In the genomic region with DNA sequence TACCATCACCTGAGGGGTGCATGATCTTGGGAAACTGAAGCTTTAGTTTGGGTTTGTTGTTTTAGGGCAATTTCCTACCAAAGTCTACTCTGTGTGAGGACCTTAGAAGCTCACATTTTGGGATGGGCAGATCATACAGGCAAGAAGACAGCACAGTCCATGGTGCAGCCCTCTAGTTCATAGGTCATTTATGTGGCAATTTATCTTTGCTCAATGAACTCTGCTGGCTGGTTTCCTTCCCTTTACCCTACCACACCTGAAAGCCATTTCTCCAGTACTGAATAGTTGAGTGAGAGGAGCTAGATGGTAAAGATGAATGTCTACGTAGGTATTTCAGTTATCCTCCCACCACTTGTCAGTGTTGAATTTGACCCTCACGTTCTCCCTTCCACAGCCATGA, we compare ENCODE assay signal across 23 cellular contexts.
DNase-seq lines count a peak whose midpoint lies in the region; ATAC-seq and TF ChIP-seq lines count a peak whose summit lies in the region.
"Had no signal": no experiment of that assay in that cellular context is flagged by ENCODE, and none has a peak within 500 bp of the region (broad histone marks: within the 10 kb centered on the region; RNA-seq: fewer than 3 reads in every experiment).

No MANE protein-coding gene starts in this region.

- H3K4me1 ChIP-seq in IMR-90 (ENCODE audit: control insufficient read depth, insufficient read depth, low read length) (peaks cover 10% of the 10 kb centered on the region), right lobe of liver (peaks cover 0 to 9% (median 4%) of the 10 kb centered on the region in 4 donors)
- H3K4me1 ChIP-seq: BLaER1 had no signal

- no peak overlapping the region for H3K27ac ChIP-seq in IMR-90 (ENCODE audit: insufficient read depth, low read length)
- peak overlapping the region in 2 of 3 donors; percentile 26 to 27 for H3K27ac ChIP-seq in right lobe of liver
- H3K27ac ChIP-seq: 22Rv1, BLaER1, C4-2B, GM23248 had no signal

- H3K9me3 Mint-ChIP-seq in osteocyte (ENCODE audit: unreplicated experiment), result peaks cover 8% of the 10 kb centered on the region
- no peaks in the 10 kb centered on the region for H3K9me3 Mint-ChIP-seq in naive thymus-derived CD8-positive, alpha-beta T cell
- H3K9me3 Mint-ChIP-seq in activated CD4-positive, alpha-beta memory T cell treated with anti-CD3 and anti-CD28 coated beads for 36 hours, result no peaks in the 10 kb centered on the region
- H3K9me3 Mint-ChIP-seq: CD8-positive, alpha-beta T cell had no signal

- H3K9me3 ChIP-seq in IMR-90 (ENCODE audit: control insufficient read depth, insufficient read depth, low read length) (no peaks in the 10 kb centered on the region), right lobe of liver (no peaks in the 10 kb centered on the region)
- H3K9me3 ChIP-seq: BLaER1, Caco-2 had no signal

- peak overlapping the region; percentile 4; the same call in 1 of the 2 replicates for H3K56ac ChIP-seq in IMR-90 (ENCODE audit: extremely low read depth, insufficient read depth, low read length)

- H3K4ac ChIP-seq in IMR-90 (ENCODE audit: low read depth, low read length), result peak overlapping the region; percentile 72

- H2BK5ac ChIP-seq in IMR-90 (ENCODE audit: low read depth, low read length, poor library complexity, severe bottlenecking), result peak overlapping the region; percentile 12

- H4K5ac ChIP-seq in IMR-90 (ENCODE audit: low read depth, low read length), result peak overlapping the region; percentile 67; the same call in 1 of the 2 replicates

- peak overlapping the region; percentile 92 for H2BK20ac ChIP-seq in IMR-90 (ENCODE audit: low read depth, low read length)

- no peaks in the 10 kb centered on the region for H4K20me1 ChIP-seq in IMR-90 (ENCODE audit: insufficient read depth, low read length)
- H4K20me1 ChIP-seq: BLaER1 had no signal

- H4K91ac ChIP-seq in IMR-90 (ENCODE audit: insufficient read depth, low read depth, low read length), result peak overlapping the region; percentile 76; the same call in 1 of the 2 replicates

- H3K9ac ChIP-seq in IMR-90 (ENCODE audit: low read depth, low read length), result no peak overlapping the region
- H3K9ac ChIP-seq: BLaER1, GM23248 had no signal

- H4K8ac ChIP-seq in IMR-90 (ENCODE audit: low read depth in 2 of 2, low read length in 2 of 2), result peak overlapping the region in 1 of 2 experiments; percentile 68; a peak in 2 of 4 replicates

- no peaks in the 10 kb centered on the region for H3K36me3 Mint-ChIP-seq in osteocyte (ENCODE audit: unreplicated experiment)
- peaks cover 0 to 3% (median 0%) of the 10 kb centered on the region in 3 donors for H3K36me3 Mint-ChIP-seq in naive thymus-derived CD8-positive, alpha-beta T cell
- H3K36me3 Mint-ChIP-seq in activated CD4-positive, alpha-beta memory T cell treated with anti-CD3 and anti-CD28 coated beads for 36 hours, result no peaks in the 10 kb centered on the region
- H3K36me3 Mint-ChIP-seq: CD4-positive, CD25-positive, alpha-beta regulatory T cell; CD8-positive, alpha-beta T cell had no signal

- peak overlapping the region; percentile 67; the same call in 2 of the 3 replicates for H2BK15ac ChIP-seq in IMR-90 (ENCODE audit: low read depth, low read length)

- H2AFZ ChIP-seq in IMR-90 (replicated peaks; ENCODE audit: low read length, poor library complexity), result no peak overlapping the region
- H2AFZ ChIP-seq: GM23248 had no signal

- peaks cover 53% of the 10 kb centered on the region for H3K4me1 Mint-ChIP-seq in osteocyte (ENCODE audit: unreplicated experiment)
- peaks cover 0 to 3% (median 0%) of the 10 kb centered on the region in 4 donors for H3K4me1 Mint-ChIP-seq in naive thymus-derived CD8-positive, alpha-beta T cell
- H3K4me1 Mint-ChIP-seq in activated CD4-positive, alpha-beta memory T cell treated with anti-CD3 and anti-CD28 coated beads for 36 hours (ENCODE audit: low read depth), result peaks cover 9% of the 10 kb centered on the region
- H3K4me1 Mint-ChIP-seq: B cell had no signal

- H3K27me3 Mint-ChIP-seq in osteocyte (ENCODE audit: unreplicated experiment), result no peaks in the 10 kb centered on the region
- H3K27me3 Mint-ChIP-seq in naive thymus-derived CD8-positive, alpha-beta T cell, result no peaks in the 10 kb centered on the region
- H3K27me3 Mint-ChIP-seq in activated CD4-positive, alpha-beta memory T cell treated with anti-CD3 and anti-CD28 coated beads for 36 hours, result no peaks in the 10 kb centered on the region

- TF ChIP-seq RAD21 in IMR-90 (IDR thresholded peaks at IDR 0.05; ENCODE audit: low read length), result no peak

- TF ChIP-seq CTCF in IMR-90 (conservative IDR thresholded peaks at IDR 0.05; ENCODE audit: low read depth, low read length) (no peak), right lobe of liver (IDR thresholded peaks at IDR 0.05) (peak in 1 of 4 donors; percentile 11), osteocyte (IDR thresholded peaks at IDR 0.05) (no peak)

- H3K36me3 ChIP-seq in IMR-90 (ENCODE audit: control insufficient read depth, insufficient read depth, low read length), result no peaks in the 10 kb centered on the region
- H3K36me3 ChIP-seq in right lobe of liver, result no peaks in the 10 kb centered on the region
- H3K36me3 ChIP-seq: BLaER1 had no signal

- intact Hi-C loops in IMR-90 (cut with micrococcal nuclease) (loop anchor here (5.0 kb wide), 1 partner anchor 51 kb away; no protein-coding TSS in a partner anchor), right lobe of liver (cut with DNase I) (no loop called here), posterior vena cava (cut with DNase I) (no loop called here)
- intact Hi-C loops in activated CD4-positive, alpha-beta memory T cell treated with anti-CD3 and anti-CD28 coated beads for 36 hours (cut with micrococcal nuclease), result no loop called here

- peak overlapping the region; percentile 86 for H2BK120ac ChIP-seq in IMR-90 (ENCODE audit: low read depth, low read length)

- H3K27me3 ChIP-seq in IMR-90 (ENCODE audit: control insufficient read depth, insufficient read depth, low read length) (no peaks in the 10 kb centered on the region), right lobe of liver (no peaks in the 10 kb centered on the region)
- H3K27me3 ChIP-seq: BLaER1 had no signal

- no peak for TF ChIP-seq POLR2A in IMR-90 (IDR thresholded peaks at IDR 0.05; ENCODE audit: low read depth, low read length)
- no peak for TF ChIP-seq POLR2A in right lobe of liver (IDR thresholded peaks at IDR 0.05)

- H3K18ac ChIP-seq in IMR-90 (ENCODE audit: low read depth, low read length), result peak overlapping the region; percentile 93

- WGBS in IMR-90 (ENCODE audit: extremely low coverage in 2 of 2, insufficient read length in 1 of 2), 2 experiments, result no CpG with 5 or more reads among the region's 2 CpGs
- WGBS in right lobe of liver (ENCODE audit: insufficient coverage, low coverage, low lambda C conversion rate, missing lambda C conversion rate), result 20% methylated on average over 2 of the region's 2 CpGs

- no peak overlapping the region for H3K4me3 Mint-ChIP-seq in osteocyte (ENCODE audit: unreplicated experiment)
- no peak overlapping the region for H3K4me3 Mint-ChIP-seq in naive thymus-derived CD8-positive, alpha-beta T cell
- H3K4me3 Mint-ChIP-seq in activated CD4-positive, alpha-beta memory T cell treated with anti-CD3 and anti-CD28 coated beads for 36 hours, result no peak overlapping the region
- H3K4me3 Mint-ChIP-seq: B cell; CD4-positive, CD25-positive, alpha-beta regulatory T cell; CD8-positive, alpha-beta T cell had no signal

- peak overlapping the region; percentile 61; the same call in 1 of the 2 replicates for H2AK5ac ChIP-seq in IMR-90 (ENCODE audit: low read depth, low read length)

- dilution Hi-C loops in IMR-90 (cut with HindIII; ENCODE audit: low sequenced_read_pairs, unreplicated experiment), result no loop called here

- ATAC-seq in IMR-90 (ENCODE audit: low read depth) (no peak), left lobe of liver (peak; percentile 97), right lobe of liver (peak; percentile 99 to 100 (median 100)), GM21737 (IDR thresholded peaks at IDR 0.05; ENCODE audit: unreplicated experiment) (no peak)
- ATAC-seq in naive thymus-derived CD8-positive, alpha-beta T cell, result no peak
- ATAC-seq: CD8-positive, alpha-beta T cell; GM12878 had no signal

- in situ Hi-C loops in IMR-90 (cut with MboI; ENCODE audit: low sequenced_read_pairs), result no loop called here

- no peak overlapping the region for H2AK9ac ChIP-seq in IMR-90 (replicated peaks; ENCODE audit: low read depth, low read length, poor library complexity)

- no peak overlapping the region for H3K4me2 ChIP-seq in IMR-90 (ENCODE audit: low read depth, low read length)
- H3K4me2 ChIP-seq: BLaER1 had no signal

- H3K9me1 ChIP-seq in IMR-90 (ENCODE audit: insufficient read depth, low read length), result peaks cover 3% of the 10 kb centered on the region; the same call in 1 of the 2 replicates

- peak overlapping the region; percentile 50 for H3K14ac ChIP-seq in IMR-90 (replicated peaks; ENCODE audit: low read depth, low read length)

- CTCF ChIA-PET in IMR-90 (lab: Yijun Ruan, JAX), result no interaction called here
- CTCF ChIA-PET in activated CD4-positive, alpha-beta memory T cell treated with anti-CD3 and anti-CD28 coated beads for 36 hours (lab: Charles Lee), result interaction anchor here (0.7 kb wide), 1 partner anchor 359 kb away, joined by 3 read pairs; no protein-coding TSS in a partner anchor

- no TSS peak for BruUV-seq in IMR-90 (replicated peaks; lab: Mats Ljungman, UMichigan)

- POLR2A ChIA-PET in IMR-90 (lab: Charles Lee; ENCODE audit: unreplicated experiment), result no interaction called here
- POLR2A ChIA-PET in naive thymus-derived CD8-positive, alpha-beta T cell (lab: Charles Lee), result no interaction called here
- POLR2A ChIA-PET in activated CD4-positive, alpha-beta memory T cell treated with anti-CD3 and anti-CD28 coated beads for 36 hours (lab: Charles Lee), result interaction anchor here (0.6 kb wide), 1 partner anchor 475 kb away, joined by 3 read pairs; no protein-coding TSS in a partner anchor

- peak overlapping the region; percentile 64; the same call in 1 of the 2 replicates for H3K23ac ChIP-seq in IMR-90 (ENCODE audit: low read depth, low read length)

- H3K79me1 ChIP-seq in IMR-90 (ENCODE audit: low read depth in 1 of 2, low read length in 2 of 2), result no peaks in the 10 kb centered on the region

- H3K4me3 ChIP-seq in IMR-90 (ENCODE audit: insufficient read depth, low read depth, low read length) (no peak overlapping the region), right lobe of liver (no peak overlapping the region)
- H3K4me3 ChIP-seq: BLaER1, GM12878, GM23248 had no signal

- peak overlapping the region; percentile 72 for H3K27ac Mint-ChIP-seq in osteocyte (ENCODE audit: unreplicated experiment)
- H3K27ac Mint-ChIP-seq in naive thymus-derived CD8-positive, alpha-beta T cell, result no peak overlapping the region
- H3K27ac Mint-ChIP-seq in activated CD4-positive, alpha-beta memory T cell treated with anti-CD3 and anti-CD28 coated beads for 36 hours, result no peak overlapping the region
- H3K27ac Mint-ChIP-seq: B cell; CD4-positive, CD25-positive, alpha-beta regulatory T cell; CD8-positive, alpha-beta T cell had no signal

- DNase-seq in IMR-90, result no peak
- peak; percentile 76 for DNase-seq in left lobe of liver (ENCODE audit: low spot score)
- DNase-seq in right lobe of liver, result peak in 1 of 3 donors; percentile 76
- no peak for DNase-seq in osteocyte (ENCODE audit: extremely low spot score, unreplicated experiment)
- no peak for DNase-seq in naive thymus-derived CD8-positive, alpha-beta T cell
- no peak for DNase-seq in posterior vena cava (ENCODE audit: low spot score)
- no peak for DNase-seq in activated CD4-positive, alpha-beta memory T cell treated with anti-CD3 and anti-CD28 coated beads for 36 hours
- DNase-seq: CD4-positive, CD25-positive, alpha-beta regulatory T cell; CD8-positive, alpha-beta T cell; DMS153; DMS79; EL; GDM1; GM23248; H7; HCEC 1CT had no signal

Comparison
In these comparisons a context has a peak if more than half of its experiments do, and no peak if none do; other contexts are left out.
1. ATAC-seq: peak in left lobe of liver (single experiment) and right lobe of liver (4 of 4); none in IMR-90 (single experiment), GM21737 (single experiment) and naive thymus-derived CD8-positive, alpha-beta T cell (0 of 2).